In the genomic region with DNA sequence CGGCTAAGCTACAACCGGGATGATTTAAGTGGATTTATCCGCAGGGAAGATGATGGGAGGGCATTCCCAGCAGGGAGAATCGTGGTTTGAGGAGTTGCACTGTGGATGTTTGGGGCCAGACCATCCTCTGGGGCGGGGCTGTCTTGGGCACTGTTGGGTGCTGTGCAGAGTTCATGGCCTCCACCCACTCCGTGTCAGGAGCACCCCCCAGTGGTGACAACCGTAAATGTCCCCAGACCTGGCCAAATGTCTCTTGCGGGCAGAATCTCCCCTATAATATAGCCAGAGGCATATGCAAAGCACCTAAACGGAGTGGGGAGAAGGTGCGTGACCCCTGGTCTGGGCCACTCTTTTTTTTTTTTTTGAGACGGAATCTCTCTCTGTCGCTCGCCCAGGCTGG, we compare ENCODE assay signal across 8 cellular contexts. TPM values are rescaled to one million over a fixed set of nuclear protein-coding genes. Genes with fewer than 3 reads are reported as not detected.
DNase-seq lines count a peak whose midpoint lies in the region; ATAC-seq and TF ChIP-seq lines count a peak whose summit lies in the region.

No MANE protein-coding gene starts in this region.

- no peak overlapping the region for H2AFZ ChIP-seq in OCI-LY7 (ENCODE audit: low read length)

- H3K4me1 ChIP-seq in OCI-LY7 (ENCODE audit: insufficient read depth, low read length, poor library complexity, severe bottlenecking): no peaks in the 10 kb centered on the region

- no peak overlapping the region for H3K4me2 ChIP-seq in OCI-LY7 (ENCODE audit: low read length)

- no peaks in the 10 kb centered on the region for H3K9me3 Mint-ChIP-seq in activated T-helper 2 cell treated with anti-CD3 and anti-CD28 coated beads, Interferon-gamma antibody, Interleukin-2, Interleukin-4, amounts not matched to agents 10 μg/mL and 5 μg/mL and 100 μg/mL, durations not matched to agents 14 hours and 24 hours and 36 hours

- intact Hi-C loops in OCI-LY7 (cut with micrococcal nuclease; ENCODE audit: unreplicated experiment): loop anchor here (5.0 kb wide), 1 partner anchor 113 kb away; no protein-coding TSS in a partner anchor
- intact Hi-C loops in activated T-helper 2 cell treated with anti-CD3 and anti-CD28 coated beads, Interferon-gamma antibody, Interleukin-2, Interleukin-4, amounts not matched to agents 10 μg/mL and 5 μg/mL and 100 μg/mL, durations not matched to agents 14 hours and 24 hours and 36 hours (cut with micrococcal nuclease): no loop called here
- intact Hi-C loops in left cardiac atrium (cut with DNase I): no loop called here

- H3K4me3 ChIP-seq in GM12865 (ENCODE audit: low read depth, low read length) (no peak overlapping the region), OCI-LY7 (ENCODE audit: low read depth, low read length, poor library complexity, severe bottlenecking) (no peak overlapping the region)

- H3K4me3 Mint-ChIP-seq in activated T-helper 2 cell treated with anti-CD3 and anti-CD28 coated beads, Interferon-gamma antibody, Interleukin-2, Interleukin-4, amounts not matched to agents 10 μg/mL and 5 μg/mL and 100 μg/mL, durations not matched to agents 14 hours and 24 hours and 36 hours (ENCODE audit: low read depth): no peak overlapping the region

- BruUV-seq in OCI-LY7 (replicated peaks; lab: Mats Ljungman, UMichigan): no TSS peak

- no peaks in the 10 kb centered on the region for H3K36me3 ChIP-seq in OCI-LY7 (ENCODE audit: insufficient read depth, low read length)

- H3K9me3 ChIP-seq in OCI-LY7 (ENCODE audit: low read length): no peaks in the 10 kb centered on the region

- H4K20me1 ChIP-seq in OCI-LY7 (ENCODE audit: insufficient read depth, low read length): no peaks in the 10 kb centered on the region

- TF ChIP-seq CTCF in GM12865 (IDR thresholded peaks at IDR 0.05; ENCODE audit: insufficient read depth, low read depth, low read length, missing control alignments): peak; percentile 61
- TF ChIP-seq CTCF in OCI-LY7 (conservative IDR thresholded peaks at IDR 0.05; ENCODE audit: low read length): peak; percentile 73

- no peaks in the 10 kb centered on the region for H3K36me3 Mint-ChIP-seq in activated T-helper 2 cell treated with anti-CD3 and anti-CD28 coated beads, Interferon-gamma antibody, Interleukin-2, Interleukin-4, amounts not matched to agents 10 μg/mL and 5 μg/mL and 100 μg/mL, durations not matched to agents 14 hours and 24 hours and 36 hours (ENCODE audit: low read depth)

- no peaks in the 10 kb centered on the region for H3K27me3 Mint-ChIP-seq in activated T-helper 2 cell treated with anti-CD3 and anti-CD28 coated beads, Interferon-gamma antibody, Interleukin-2, Interleukin-4, amounts not matched to agents 10 μg/mL and 5 μg/mL and 100 μg/mL, durations not matched to agents 14 hours and 24 hours and 36 hours (ENCODE audit: low read depth)

- DNase-seq in GM12865 (ENCODE audit: low read depth): peak; percentile 68
- peak; percentile 50 for DNase-seq in OCI-LY7 (ENCODE audit: low spot score)
- peak; percentile 33 for DNase-seq in activated T-helper 2 cell treated with anti-CD3 and anti-CD28 coated beads, Interferon-gamma antibody, Interleukin-2, Interleukin-4, amounts not matched to agents 10 μg/mL and 5 μg/mL and 100 μg/mL, durations not matched to agents 14 hours and 24 hours and 36 hours (ENCODE audit: low spot score)
- DNase-seq in left cardiac atrium: peak; percentile 58
- peak; percentile 26 to 59 for DNase-seq in stimulated activated CD4-positive, alpha-beta T cell treated with anti-CD3 and anti-CD28 coated beads, Interleukin-4, amount 100 ng/mL, for 48 hours (ENCODE audit: low read depth in 2 of 2)
- DNase-seq in NCI-H2107 treated with DMSO at 0.1 percent for 48 hours (lab: John Stamatoyannopoulos, UW; ENCODE audit: unreplicated experiment): no peak
- no peak for DNase-seq in hippocampal formation (lab: John Stamatoyannopoulos, UW)
- no peak for DNase-seq in ureter (ENCODE audit: low spot score)

- H3K27ac ChIP-seq in OCI-LY7 (ENCODE audit: low read depth, low read length, poor library complexity, severe bottlenecking): no peak overlapping the region

- peak in 1 of 2 donors; percentile 9 for ATAC-seq in left cardiac atrium

- no peak overlapping the region for H3K27ac Mint-ChIP-seq in activated T-helper 2 cell treated with anti-CD3 and anti-CD28 coated beads, Interferon-gamma antibody, Interleukin-2, Interleukin-4, amounts not matched to agents 10 μg/mL and 5 μg/mL and 100 μg/mL, durations not matched to agents 14 hours and 24 hours and 36 hours

- no peaks in the 10 kb centered on the region for H3K9me2 ChIP-seq in OCI-LY7 (ENCODE audit: insufficient read depth, low read length)

- POLR2A ChIA-PET in OCI-LY7 (lab: Charles Lee): no interaction called here

- no peaks in the 10 kb centered on the region for H3K79me2 ChIP-seq in OCI-LY7 (ENCODE audit: insufficient read depth, low read depth, low read length)

- peaks cover 4% of the 10 kb centered on the region for H3K4me1 Mint-ChIP-seq in activated T-helper 2 cell treated with anti-CD3 and anti-CD28 coated beads, Interferon-gamma antibody, Interleukin-2, Interleukin-4, amounts not matched to agents 10 μg/mL and 5 μg/mL and 100 μg/mL, durations not matched to agents 14 hours and 24 hours and 36 hours (ENCODE audit: low read depth)

- CTCF ChIA-PET in OCI-LY7 (lab: Charles Lee; ENCODE audit: unreplicated experiment): no interaction called here

RNA-seq across cellular contexts. Expression of a gene that starts 40.2 kb away (rescaled TPM):
- total RNA-seq in OCI-LY7 (2014; rRNA removed; shearing (Covaris generic)): 9.9 and 14.4 TPM in 2 replicates
- total RNA-seq in OCI-LY7 (2022) (6.8 and 11.3 TPM in 2 replicates), left cardiac atrium (not detected), ureter (not detected)
- 0.51 and 0.84 TPM in 2 replicates for total RNA-seq in activated T-helper 2 cell treated with anti-CD3 and anti-CD28 coated beads, Interferon-gamma antibody, Interleukin-2, Interleukin-4, amounts not matched to agents 10 μg/mL and 5 μg/mL and 100 μg/mL, durations not matched to agents 14 hours and 24 hours and 36 hours

RNA-seq across cellular contexts. Expression of a gene that starts 43.2 kb away (rescaled TPM):
- not detected in 2 replicates for total RNA-seq in OCI-LY7 (2014; rRNA removed; shearing (Covaris generic))
- total RNA-seq in OCI-LY7 (2022) (not detected in 2 replicates), left cardiac atrium (not detected), ureter (not detected)
- total RNA-seq in activated T-helper 2 cell treated with anti-CD3 and anti-CD28 coated beads, Interferon-gamma antibody, Interleukin-2, Interleukin-4, amounts not matched to agents 10 μg/mL and 5 μg/mL and 100 μg/mL, durations not matched to agents 14 hours and 24 hours and 36 hours: not detected in 2 replicates

Comparison
In these comparisons a context has a peak if more than half of its experiments do, and no peak if none do; other contexts are left out.
1. DNase-seq: peak in GM12865 (single experiment), OCI-LY7 (single experiment), activated T-helper 2 cell treated with anti-CD3 and anti-CD28 coated beads, Interferon-gamma antibody, Interleukin-2, Interleukin-4, amounts not matched to agents 10 μg/mL and 5 μg/mL and 100 μg/mL, durations not matched to agents 14 hours and 24 hours and 36 hours (single experiment), left cardiac atrium (single experiment) and stimulated activated CD4-positive, alpha-beta T cell treated with anti-CD3 and anti-CD28 coated beads, Interleukin-4, amount 100 ng/mL, for 48 hours (2 of 2); none in NCI-H2107 treated with DMSO at 0.1 percent for 48 hours (single experiment), hippocampal formation (0 of 2) and ureter (single experiment).